1 cellular context compared by ENCODE assay signal in genomic region chr4:6720202-6720699, GRCh38.
TF ChIP-seq lines count a peak whose summit lies in the region.

No MANE protein-coding gene starts in this region.

TF ChIP-seq in WTC11, 78 proteins besides CTCF, POLR2A, EP300 and RAD21 (continued from another document):
- TF ChIP-seq ZBTB21 (CRISPR knock-in tag; IDR thresholded peaks at IDR 0.05; ENCODE audit: borderline replicate concordance): no peak
- TF ChIP-seq ZNF121 (CRISPR knock-in tag; IDR thresholded peaks at IDR 0.05): no peak
- no peak for TF ChIP-seq ZSCAN18 (CRISPR knock-in tag; IDR thresholded peaks at IDR 0.05)
- no peak for TF ChIP-seq E2F1 (CRISPR knock-in tag; IDR thresholded peaks at IDR 0.05)
